In genomic region chrX:150587585-150588503, GRCh38 we compare ENCODE assay signal across 8 cellular contexts. TPM values are rescaled to one million over a fixed set of nuclear protein-coding genes. Genes with fewer than 3 reads are reported as not detected.
DNase-seq lines count a peak whose midpoint lies in the region; ATAC-seq and TF ChIP-seq lines count a peak whose summit lies in the region.

No MANE protein-coding gene starts in this region.

- ATAC-seq in CD8-positive, alpha-beta T cell: peak; percentile 56
- peak; percentile 47 for ATAC-seq in activated CD8-positive, alpha-beta memory T cell treated with anti-CD3 and anti-CD28 coated beads, Interleukin-2, amount 10 ng/mL, durations not matched to agents 7 days and 5 days
- ATAC-seq in GM21390 (IDR thresholded peaks at IDR 0.05; ENCODE audit: unreplicated experiment): no peak
- no peak for ATAC-seq in HG02884 (IDR thresholded peaks at IDR 0.05; ENCODE audit: unreplicated experiment)

- no peaks in the 10 kb centered on the region for H3K9me3 Mint-ChIP-seq in CD8-positive, alpha-beta T cell
- no peaks in the 10 kb centered on the region for H3K9me3 Mint-ChIP-seq in activated CD8-positive, alpha-beta memory T cell treated with anti-CD3 and anti-CD28 coated beads, Interleukin-2, amount 10 ng/mL, durations not matched to agents 7 days and 5 days (ENCODE audit: low read depth)

- TF ChIP-seq EP300 in Ishikawa (IDR thresholded peaks at IDR 0.05; ENCODE audit: borderline replicate concordance): no peak

- H3K4me3 ChIP-seq in CD8-positive, alpha-beta T cell (ENCODE audit: low read depth, low read length): no peak overlapping the region
- H3K4me3 ChIP-seq in foreskin fibroblast (ENCODE audit: low read depth in 1 of 2, low read length in 2 of 2): no peak overlapping the region

- no peaks in the 10 kb centered on the region for H3K4me1 ChIP-seq in CD8-positive, alpha-beta T cell (ENCODE audit: insufficient read depth, low read length)

- CTCF ChIA-PET in CD8-positive, alpha-beta T cell (lab: Charles Lee): interaction anchor here (0.6 to 2.1 kb wide), 21 partner anchors 9 to 224 kb away, joined by 3 to 7 read pairs (median 3); partner anchors contain the start of gene MTM1
- CTCF ChIA-PET in activated CD8-positive, alpha-beta memory T cell treated with anti-CD3 and anti-CD28 coated beads, Interleukin-2, amount 10 ng/mL, durations not matched to agents 7 days and 5 days (lab: Charles Lee): interaction anchor here (1.0 to 2.3 kb wide), 9 partner anchors 10 to 223 kb away, joined by 3 to 11 read pairs (median 4); partner anchors contain the start of gene MTM1

- no peaks in the 10 kb centered on the region for H3K27me3 Mint-ChIP-seq in CD8-positive, alpha-beta T cell (ENCODE audit: low read depth)
- H3K27me3 Mint-ChIP-seq in activated CD8-positive, alpha-beta memory T cell treated with anti-CD3 and anti-CD28 coated beads, Interleukin-2, amount 10 ng/mL, durations not matched to agents 7 days and 5 days: no peaks in the 10 kb centered on the region

- peaks cover 2% of the 10 kb centered on the region for H3K36me3 Mint-ChIP-seq in CD8-positive, alpha-beta T cell
- H3K36me3 Mint-ChIP-seq in activated CD8-positive, alpha-beta memory T cell treated with anti-CD3 and anti-CD28 coated beads, Interleukin-2, amount 10 ng/mL, durations not matched to agents 7 days and 5 days: peaks cover 4% of the 10 kb centered on the region

- no peak overlapping the region for H3K4me3 Mint-ChIP-seq in CD8-positive, alpha-beta T cell
- no peak overlapping the region for H3K4me3 Mint-ChIP-seq in activated CD8-positive, alpha-beta memory T cell treated with anti-CD3 and anti-CD28 coated beads, Interleukin-2, amount 10 ng/mL, durations not matched to agents 7 days and 5 days

- peaks cover 19% of the 10 kb centered on the region for H3K4me1 Mint-ChIP-seq in CD8-positive, alpha-beta T cell (ENCODE audit: low read depth)
- peaks cover 22% of the 10 kb centered on the region for H3K4me1 Mint-ChIP-seq in activated CD8-positive, alpha-beta memory T cell treated with anti-CD3 and anti-CD28 coated beads, Interleukin-2, amount 10 ng/mL, durations not matched to agents 7 days and 5 days

- H3K27ac Mint-ChIP-seq in CD8-positive, alpha-beta T cell: no peak overlapping the region
- H3K27ac Mint-ChIP-seq in activated CD8-positive, alpha-beta memory T cell treated with anti-CD3 and anti-CD28 coated beads, Interleukin-2, amount 10 ng/mL, durations not matched to agents 7 days and 5 days: no peak overlapping the region

- H3K27ac ChIP-seq in CD8-positive, alpha-beta T cell (ENCODE audit: low read depth, low read length): no peak overlapping the region

- TF ChIP-seq CTCF in CD8-positive, alpha-beta T cell (IDR thresholded peaks at IDR 0.05): peak; percentile 83
- peak; percentile 65 for TF ChIP-seq CTCF in foreskin fibroblast (IDR thresholded peaks at IDR 0.05; ENCODE audit: low read depth, low read length)

- no peaks in the 10 kb centered on the region for H3K27me3 ChIP-seq in CD8-positive, alpha-beta T cell (ENCODE audit: insufficient read depth, low read length)

- peak; percentile 48 for TF ChIP-seq RAD21 in Ishikawa (IDR thresholded peaks at IDR 0.05; ENCODE audit: low read depth)

- no peaks in the 10 kb centered on the region for H3K36me3 ChIP-seq in CD8-positive, alpha-beta T cell (ENCODE audit: insufficient read depth, low read length)

- H3K9me3 ChIP-seq in CD8-positive, alpha-beta T cell (ENCODE audit: low read length): no peaks in the 10 kb centered on the region

- intact Hi-C loops in CD8-positive, alpha-beta T cell (cut with DNase I, micrococcal nuclease): loop anchor here (2.0 to 10.0 kb wide), 7 partner anchors 15 to 646 kb away; partner anchors contain the start of gene MAMLD1 (in 1 of the 2)

- DNase-seq in CD8-positive, alpha-beta T cell: peak; percentile 11 to 67 (median 46)
- peak; percentile 59 for DNase-seq in activated CD8-positive, alpha-beta memory T cell treated with anti-CD3 and anti-CD28 coated beads, Interleukin-2, amount 10 ng/mL, durations not matched to agents 7 days and 5 days
- DNase-seq in foreskin fibroblast (peak; percentile 6 to 48), amniotic stem cell (lab: John Stamatoyannopoulos, UW) (no peak)
- peak; percentile 61 for DNase-seq in stimulated activated CD8-positive, alpha-beta memory T cell treated with anti-CD3 and anti-CD28 coated beads, Interleukin-4, amount 100 ng/mL, for 48 hours

- POLR2A ChIA-PET in CD8-positive, alpha-beta T cell (lab: Charles Lee): interaction anchor here (0.8 kb wide), 1 partner anchor 19 kb away, joined by 4 read pairs; the partner anchor contains the start of gene MTM1

TF ChIP-seq in Ishikawa, 13 proteins besides CTCF, POLR2A, EP300 and RAD21:
- TF ChIP-seq TCF12 (IDR thresholded peaks at IDR 0.05; ENCODE audit: low read depth): no peak
- TF ChIP-seq TAF1 (IDR thresholded peaks at IDR 0.05; ENCODE audit: low read depth): no peak
- no peak for TF ChIP-seq EGR1 (IDR thresholded peaks at IDR 0.05)
- TF ChIP-seq TEAD4 (IDR thresholded peaks at IDR 0.05): no peak
- TF ChIP-seq ZBTB7A (IDR thresholded peaks at IDR 0.05; ENCODE audit: low read depth): no peak
- TF ChIP-seq CREB1 (IDR thresholded peaks at IDR 0.05; ENCODE audit: low read depth): no peak
- TF ChIP-seq USF1 (IDR thresholded peaks at IDR 0.05): no peak
- TF ChIP-seq MAX (IDR thresholded peaks at IDR 0.05): no peak
- no peak for TF ChIP-seq YY1 (IDR thresholded peaks at IDR 0.05; ENCODE audit: low read depth)
- TF ChIP-seq, protein P1, sequence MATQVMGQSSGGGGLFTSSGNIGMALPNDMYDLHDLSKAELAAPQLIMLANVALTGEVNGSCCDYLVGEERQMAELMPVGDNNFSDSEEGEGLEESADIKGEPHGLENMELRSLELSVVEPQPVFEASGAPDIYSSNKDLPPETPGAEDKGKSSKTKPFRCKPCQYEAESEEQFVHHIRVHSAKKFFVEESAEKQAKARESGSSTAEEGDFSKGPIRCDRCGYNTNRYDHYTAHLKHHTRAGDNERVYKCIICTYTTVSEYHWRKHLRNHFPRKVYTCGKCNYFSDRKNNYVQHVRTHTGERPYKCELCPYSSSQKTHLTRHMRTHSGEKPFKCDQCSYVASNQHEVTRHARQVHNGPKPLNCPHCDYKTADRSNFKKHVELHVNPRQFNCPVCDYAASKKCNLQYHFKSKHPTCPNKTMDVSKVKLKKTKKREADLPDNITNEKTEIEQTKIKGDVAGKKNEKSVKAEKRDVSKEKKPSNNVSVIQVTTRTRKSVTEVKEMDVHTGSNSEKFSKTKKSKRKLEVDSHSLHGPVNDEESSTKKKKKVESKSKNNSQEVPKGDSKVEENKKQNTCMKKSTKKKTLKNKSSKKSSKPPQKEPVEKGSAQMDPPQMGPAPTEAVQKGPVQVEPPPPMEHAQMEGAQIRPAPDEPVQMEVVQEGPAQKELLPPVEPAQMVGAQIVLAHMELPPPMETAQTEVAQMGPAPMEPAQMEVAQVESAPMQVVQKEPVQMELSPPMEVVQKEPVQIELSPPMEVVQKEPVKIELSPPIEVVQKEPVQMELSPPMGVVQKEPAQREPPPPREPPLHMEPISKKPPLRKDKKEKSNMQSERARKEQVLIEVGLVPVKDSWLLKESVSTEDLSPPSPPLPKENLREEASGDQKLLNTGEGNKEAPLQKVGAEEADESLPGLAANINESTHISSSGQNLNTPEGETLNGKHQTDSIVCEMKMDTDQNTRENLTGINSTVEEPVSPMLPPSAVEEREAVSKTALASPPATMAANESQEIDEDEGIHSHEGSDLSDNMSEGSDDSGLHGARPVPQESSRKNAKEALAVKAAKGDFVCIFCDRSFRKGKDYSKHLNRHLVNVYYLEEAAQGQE (IDR thresholded peaks at IDR 0.05; ENCODE audit: low read depth): no peak
- TF ChIP-seq NFIC (IDR thresholded peaks at IDR 0.05): no peak
- no peak for TF ChIP-seq FOXM1 (IDR thresholded peaks at IDR 0.05; ENCODE audit: borderline replicate concordance, low read depth)
- TF ChIP-seq CEBPB (IDR thresholded peaks at IDR 0.05): no peak

RNA-seq across cellular contexts. Expression of gene MTM1, which starts 19.4 kb away (rescaled TPM):
- 10 to 100 TPM; 16.0 to 18.8 TPM for total RNA-seq in CD8-positive, alpha-beta T cell
- total RNA-seq in activated CD8-positive, alpha-beta memory T cell treated with anti-CD3 and anti-CD28 coated beads, Interleukin-2, amount 10 ng/mL, durations not matched to agents 7 days and 5 days: 10 to 100 TPM; 38.6 to 40.3 TPM

Comparison
In these comparisons a context has a peak if more than half of its experiments do, and no peak if none do; other contexts are left out.
1. ATAC-seq: peak in CD8-positive, alpha-beta T cell (single experiment) and activated CD8-positive, alpha-beta memory T cell treated with anti-CD3 and anti-CD28 coated beads, Interleukin-2, amount 10 ng/mL, durations not matched to agents 7 days and 5 days (single experiment); none in GM21390 (single experiment) and HG02884 (single experiment).